In the genomic region with DNA sequence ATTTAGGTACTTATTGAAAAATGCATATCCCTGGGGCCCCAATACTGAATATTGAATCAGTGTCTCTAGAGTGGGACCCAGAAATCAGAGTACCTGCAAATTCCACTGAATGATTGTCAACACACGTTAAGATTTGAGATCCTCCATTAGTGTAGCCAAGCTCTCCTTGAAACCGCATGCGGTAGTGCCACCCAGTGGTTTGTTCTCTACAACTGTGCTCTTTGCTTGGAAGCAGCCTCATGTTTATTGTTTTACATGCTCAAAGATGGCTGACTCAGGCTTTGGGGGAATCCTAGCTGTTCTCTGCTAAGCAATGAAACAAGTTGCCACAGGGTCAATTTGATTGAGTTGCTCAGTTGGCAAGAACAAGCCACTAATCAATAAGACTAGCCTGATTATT, we compare ENCODE assay signal across 8 cellular contexts.
A peak's percentile ranks its signal among the peaks of the same experiment; 100 is the strongest.
DNase-seq lines count a peak whose midpoint lies in the region; FAIRE-seq and TF ChIP-seq lines count a peak whose summit lies in the region.

No MANE protein-coding gene starts in this region.

- no peaks in the 10 kb centered on the region for H3K27me3 ChIP-seq in parathyroid adenoma (ENCODE audit: control insufficient read depth, insufficient read depth, low read length)

- peak; percentile 61 for TF ChIP-seq CTCF in parathyroid adenoma (IDR thresholded peaks at IDR 0.05)

- H3K4me2 ChIP-seq in parathyroid adenoma (ENCODE audit: low read length) = no peak overlapping the region

- H3K4me3 ChIP-seq in parathyroid adenoma (ENCODE audit: low read depth, low read length) = no peak overlapping the region

- H3K79me2 ChIP-seq in parathyroid adenoma = no peaks in the 10 kb centered on the region

- FAIRE-seq in GM19239 (lab: Jason Lieb, UNC) = peak; percentile 44

- DNase-seq in COLO829 (ENCODE audit: low spot score) = peak; percentile 47
- no peak for DNase-seq in GM19239 (ENCODE audit: insufficient read length, low spot score)
- DNase-seq in HT1080 (ENCODE audit: low read depth) = peak; percentile 24
- peak; percentile 70 for DNase-seq in SK-MEL-5 (ENCODE audit: low read depth, low spot score)
- peak; percentile 66 for DNase-seq in fibroblast of gingiva (ENCODE audit: low read depth)
- DNase-seq in putamen (ENCODE audit: low spot score) = no peak
- no peak for DNase-seq in NCI-H510A treated with DMSO at 0.1 percent for 48 hours (lab: John Stamatoyannopoulos, UW)

- H3K9me3 ChIP-seq in parathyroid adenoma (ENCODE audit: control insufficient read depth, low read length) = no peaks in the 10 kb centered on the region

- no peak overlapping the region for H3K9ac ChIP-seq in parathyroid adenoma

- in situ Hi-C loops in SK-MEL-5 (cut with HindIII; ENCODE audit: low pct_unique_long_range_greater_than_20kb, low sequenced_read_pairs) = no loop called here

- no peaks in the 10 kb centered on the region for H3K4me1 ChIP-seq in parathyroid adenoma

- H3K36me3 ChIP-seq in parathyroid adenoma (ENCODE audit: control insufficient read depth, insufficient read depth, low read length) = no peaks in the 10 kb centered on the region

- peak overlapping the region; percentile 56 for H2AFZ ChIP-seq in parathyroid adenoma

- no peak overlapping the region for H3K27ac ChIP-seq in parathyroid adenoma

Comparison
In these comparisons a context has a peak if more than half of its experiments do, and no peak if none do; other contexts are left out.
1. DNase-seq: peak in COLO829 (single experiment), HT1080 (single experiment), SK-MEL-5 (single experiment) and fibroblast of gingiva (single experiment); none in GM19239 (single experiment), putamen (single experiment) and NCI-H510A treated with DMSO at 0.1 percent for 48 hours (single experiment).